ENCODE assay signal across 1 cellular context in the genomic region with DNA sequence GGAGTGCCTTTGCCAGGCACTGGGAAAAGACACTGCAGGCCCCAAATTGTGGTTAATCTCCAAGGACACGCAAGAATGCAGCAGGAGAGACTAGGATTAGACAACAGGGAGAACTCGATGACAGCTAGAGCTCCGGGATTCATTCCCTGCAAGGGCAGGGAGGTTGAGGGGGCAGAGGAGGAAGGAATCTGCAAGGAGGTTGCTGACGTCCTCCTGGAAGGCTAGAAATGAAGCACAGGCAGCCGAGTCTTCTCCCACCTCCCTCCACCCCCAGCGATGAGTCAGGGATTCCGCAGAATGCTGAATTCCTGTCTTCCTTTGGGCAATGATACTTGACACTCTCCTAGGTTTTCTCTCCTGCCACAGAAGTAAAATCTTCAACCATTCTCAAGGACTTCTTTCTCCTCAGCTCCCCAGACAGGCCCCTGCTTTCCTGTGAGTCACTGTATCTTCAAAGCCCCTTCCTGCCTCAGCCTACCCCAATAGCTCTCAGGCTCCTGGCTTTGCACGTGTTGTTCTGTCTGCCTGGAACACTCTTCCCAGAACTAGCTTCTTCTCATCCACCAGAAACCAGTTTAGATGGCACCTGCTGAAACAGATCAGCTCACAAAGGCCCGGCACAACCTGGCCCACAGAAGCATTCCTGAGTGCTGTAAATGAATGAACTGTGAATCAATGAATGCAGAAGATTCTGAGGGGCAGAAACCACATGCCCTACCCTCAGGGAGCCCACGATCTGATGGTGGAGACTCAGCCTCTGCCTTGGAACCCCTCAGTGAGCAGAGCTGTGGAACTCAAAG.
TF ChIP-seq lines count a peak whose summit lies in the region.

No MANE protein-coding gene starts in this region.

TF ChIP-seq in H1, 55 proteins besides CTCF, POLR2A, EP300 and RAD21:
- TF ChIP-seq JUN (IDR thresholded peaks at IDR 0.05; ENCODE audit: low read depth, low read length) = no peak
- peak in 1 of 2 experiments; percentile 90; a peak in 2 of 4 replicates for TF ChIP-seq HDAC2 (IDR thresholded peaks at IDR 0.05; ENCODE audit: borderline replicate concordance in 1 of 2, low read depth in 2 of 2, low read length in 2 of 2)
- TF ChIP-seq SIN3A (conservative IDR thresholded peaks at IDR 0.05 in 1 of 2, IDR thresholded peaks at IDR 0.05 in 1 of 2; ENCODE audit: low read depth in 1 of 2, low read length in 2 of 2) = no peak
- TF ChIP-seq GTF2F1 (IDR thresholded peaks at IDR 0.05; ENCODE audit: borderline replicate concordance, low read depth, low read length) = no peak
- TF ChIP-seq SRF (IDR thresholded peaks at IDR 0.05; ENCODE audit: low read depth, low read length) = no peak
- peak; percentile 65; the same call in 1 of the 2 replicates for TF ChIP-seq MAFK (IDR thresholded peaks at IDR 0.05; ENCODE audit: low read depth, low read length)
- no peak for TF ChIP-seq FOSL1 (IDR thresholded peaks at IDR 0.05; ENCODE audit: insufficient read depth, low read depth, low read length)
- no peak for TF ChIP-seq CTBP2 (IDR thresholded peaks at IDR 0.05; ENCODE audit: borderline replicate concordance, insufficient read depth, insufficient read length, low read length)
- TF ChIP-seq MAX (IDR thresholded peaks at IDR 0.05) = no peak
- no peak for TF ChIP-seq POU5F1 (IDR thresholded peaks at IDR 0.05; ENCODE audit: low read depth, low read length)
- no peak for TF ChIP-seq SIX5 (IDR thresholded peaks at IDR 0.05; ENCODE audit: low read depth, low read length)
- peak; percentile 42; the same call in 1 of the 2 replicates for TF ChIP-seq SP1 (IDR thresholded peaks at IDR 0.05; ENCODE audit: low read depth, low read length)
- no peak for TF ChIP-seq RBBP5 (IDR thresholded peaks at IDR 0.05; ENCODE audit: borderline replicate concordance, low read depth, low read length)
- peak; percentile 36; the same call in 1 of the 2 replicates for TF ChIP-seq TEAD4 (IDR thresholded peaks at IDR 0.05; ENCODE audit: low read depth, low read length)
- no peak for TF ChIP-seq PHF8 (conservative IDR thresholded peaks at IDR 0.05; ENCODE audit: low read depth, low read length)
- TF ChIP-seq CREB1 (IDR thresholded peaks at IDR 0.05) = no peak
- TF ChIP-seq CHD2 (IDR thresholded peaks at IDR 0.05; ENCODE audit: low read length) = no peak
- peak; percentile 98 for TF ChIP-seq KDM1A (IDR thresholded peaks at IDR 0.05; ENCODE audit: borderline replicate concordance, low read length)
- no peak for TF ChIP-seq EZH2 (IDR thresholded peaks at IDR 0.05; ENCODE audit: low read depth, low read length, severe bottlenecking)
- peak; percentile 46; the same call in 1 of the 2 replicates for TF ChIP-seq TAF1 (IDR thresholded peaks at IDR 0.05; ENCODE audit: low read depth, low read length)
- peak; percentile 85 for TF ChIP-seq JUND (IDR thresholded peaks at IDR 0.05; ENCODE audit: low read length)
- peak; percentile 64 for TF ChIP-seq BACH1 (IDR thresholded peaks at IDR 0.05; ENCODE audit: low read length)
- no peak for TF ChIP-seq SP2 (IDR thresholded peaks at IDR 0.05; ENCODE audit: low read length)
